ENCODE assay signal across 8 cellular contexts in genomic region chr17:38558751-38559024, GRCh38. TPM values are rescaled to one million over a fixed set of nuclear protein-coding genes. Genes with fewer than 3 reads are reported as not detected.
DNase-seq lines count a peak whose midpoint lies in the region; ATAC-seq and TF ChIP-seq lines count a peak whose summit lies in the region.

No MANE protein-coding gene starts in this region.

- DNase-seq in ACHN = peak; percentile 47
- no peak for DNase-seq in astrocyte of the cerebellum (ENCODE audit: low read depth)
- no peak for DNase-seq in lower lobe of right lung
- no peak for DNase-seq in vagina (ENCODE audit: extremely low spot score in 2 of 2)
- no peak for DNase-seq in mucosa of gallbladder (ENCODE audit: low spot score)
- no peak for DNase-seq in DMS153 (lab: John Stamatoyannopoulos, UW)

- H3K4me1 ChIP-seq in lower lobe of right lung (peaks cover 41% of the 10 kb centered on the region), vagina (peaks cover 31% of the 10 kb centered on the region)

- H3K4me3 ChIP-seq in astrocyte of the cerebellum (ENCODE audit: low read depth, low read length) (peak overlapping the region; percentile 37), lower lobe of right lung (peak overlapping the region; percentile 51), vagina (peak overlapping the region; percentile 52)

- peak; percentile 9 for ATAC-seq in HG02798 (IDR thresholded peaks at IDR 0.05; ENCODE audit: poor library complexity, unreplicated experiment)
- peak; percentile 0 to 34 for ATAC-seq in lower lobe of right lung
- no peak for ATAC-seq in GM21381 (IDR thresholded peaks at IDR 0.05; ENCODE audit: unreplicated experiment)

- H3K9me3 ChIP-seq in lower lobe of right lung (no peaks in the 10 kb centered on the region), vagina (no peaks in the 10 kb centered on the region)

- no peak for TF ChIP-seq CTCF in astrocyte of the cerebellum (IDR thresholded peaks at IDR 0.05; ENCODE audit: low read depth, low read length, missing control alignments)
- no peak for TF ChIP-seq CTCF in lower lobe of right lung (IDR thresholded peaks at IDR 0.05)
- TF ChIP-seq CTCF in vagina (IDR thresholded peaks at IDR 0.05) = no peak

- H3K27me3 ChIP-seq in lower lobe of right lung (ENCODE audit: low read depth) (peaks cover 44% of the 10 kb centered on the region), vagina (peaks cover 11% of the 10 kb centered on the region)

- intact Hi-C loops in lower lobe of right lung (cut with DNase I) = no loop called here
- intact Hi-C loops in vagina (cut with DNase I) = loop anchor here (5.0 kb wide), 1 partner anchor 109 kb away; no protein-coding TSS in a partner anchor

- H3K36me3 ChIP-seq in lower lobe of right lung (no peaks in the 10 kb centered on the region), vagina (no peaks in the 10 kb centered on the region)

- TF ChIP-seq POLR2A in vagina (IDR thresholded peaks at IDR 0.05) = no peak

- in situ Hi-C loops in ACHN (cut with HindIII; ENCODE audit: low pct_ligation_motif_present, low pct_unique_long_range_greater_than_20kb, low sequenced_read_pairs) (no loop called here), astrocyte of the cerebellum (cut with HindIII; ENCODE audit: low sequenced_read_pairs) (no loop called here)

- H3K27ac ChIP-seq in lower lobe of right lung = no peak overlapping the region
- H3K27ac ChIP-seq in vagina = peak overlapping the region; percentile 69

RNA-seq across cellular contexts. Expression of gene SRCIN1, which starts 47.1 kb away (rescaled TPM):
- total RNA-seq in lower lobe of right lung (6.6 TPM), vagina (5.2 TPM), mucosa of gallbladder (4.5 TPM)
